Comparison of ENCODE assay signal across 8 cellular contexts in the genomic region with DNA sequence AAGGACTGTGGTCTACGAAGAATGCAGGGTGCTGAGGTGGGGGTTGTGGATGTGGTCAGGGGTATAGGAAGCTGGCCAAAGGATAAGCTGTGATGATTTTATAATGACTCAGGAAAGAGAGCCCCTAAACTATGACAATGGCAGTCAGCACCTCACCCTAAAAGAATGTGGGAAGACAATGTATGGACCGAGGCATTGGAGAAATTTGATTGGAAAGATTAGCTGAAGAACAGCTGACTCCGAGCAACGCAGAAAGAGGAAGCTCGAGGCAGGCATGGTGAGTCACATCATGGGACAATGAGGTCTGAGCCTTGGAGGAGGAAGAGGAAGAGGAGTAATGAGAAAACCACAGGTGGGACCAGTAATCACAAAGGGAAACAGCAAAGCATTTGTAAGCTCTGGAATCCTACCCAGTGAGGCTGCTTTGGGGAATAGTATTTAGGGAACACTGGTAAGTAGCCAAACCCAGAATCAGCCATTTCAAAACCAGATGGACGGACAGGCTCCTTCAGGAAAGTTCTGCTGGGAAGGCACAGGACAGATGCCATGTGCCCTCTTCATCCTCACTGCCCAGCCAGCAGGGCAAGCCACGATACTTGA.
A peak's percentile ranks its signal among the peaks of the same experiment; 100 is the strongest.
DNase-seq lines count a peak whose midpoint lies in the region; ATAC-seq and TF ChIP-seq lines count a peak whose summit lies in the region.

No MANE protein-coding gene starts in this region.

- DNase-seq in CD1c-positive myeloid dendritic cell (ENCODE audit: extremely low spot score) (peak; percentile 92), NT2/D1 (ENCODE audit: low read depth, low spot score) (peak; percentile 84), endothelial cell (ENCODE audit: low spot score) (peak; percentile 41), myocyte (ENCODE audit: low read depth) (peak; percentile 92), left colon (no peak)
- no peak for DNase-seq in activated CD4-positive, alpha-beta T cell treated with anti-CD3 and anti-CD28 coated beads for 1 hour
- DNase-seq in activated CD4-positive, alpha-beta T cell treated with anti-CD3 and anti-CD28 coated beads for 36 hours = no peak

- TF ChIP-seq CTCF in endothelial cell (IDR thresholded peaks at IDR 0.05; ENCODE audit: unreplicated experiment) = no peak

- peaks cover 7% of the 10 kb centered on the region for H3K36me3 ChIP-seq in NT2/D1 (ENCODE audit: insufficient read depth, insufficient read length, low read length)

- no peak overlapping the region for H3K4me3 ChIP-seq in NT2/D1 (ENCODE audit: insufficient read length, low read depth)

- H3K36me3 Mint-ChIP-seq in endothelial cell (ENCODE audit: low read depth, unreplicated experiment) = peaks cover 4% of the 10 kb centered on the region
- no peaks in the 10 kb centered on the region for H3K36me3 Mint-ChIP-seq in activated CD4-positive, alpha-beta T cell treated with anti-CD3 and anti-CD28 coated beads for 36 hours (ENCODE audit: low read depth)

- no peaks in the 10 kb centered on the region for H3K27me3 ChIP-seq in NT2/D1 (ENCODE audit: insufficient read depth, insufficient read length)

- no peaks in the 10 kb centered on the region for H3K27me3 Mint-ChIP-seq in endothelial cell (ENCODE audit: unreplicated experiment)
- H3K27me3 Mint-ChIP-seq in activated CD4-positive, alpha-beta T cell treated with anti-CD3 and anti-CD28 coated beads for 36 hours = peaks cover 5% of the 10 kb centered on the region

- CTCF ChIA-PET in activated CD4-positive, alpha-beta T cell treated with anti-CD3 and anti-CD28 coated beads for 36 hours (lab: Charles Lee) = no interaction called here

- no peak overlapping the region for H3K4me3 Mint-ChIP-seq in endothelial cell (ENCODE audit: unreplicated experiment)
- no peak overlapping the region for H3K4me3 Mint-ChIP-seq in activated CD4-positive, alpha-beta T cell treated with anti-CD3 and anti-CD28 coated beads for 36 hours

- H3K4me1 Mint-ChIP-seq in endothelial cell (ENCODE audit: unreplicated experiment) = peaks cover 28% of the 10 kb centered on the region
- peaks cover 5% of the 10 kb centered on the region for H3K4me1 Mint-ChIP-seq in activated CD4-positive, alpha-beta T cell treated with anti-CD3 and anti-CD28 coated beads for 36 hours

- peaks cover 3% of the 10 kb centered on the region for H3K4me1 ChIP-seq in NT2/D1 (ENCODE audit: insufficient read depth, insufficient read length)

- no peak overlapping the region for H3K9ac ChIP-seq in NT2/D1 (ENCODE audit: insufficient read length, low read depth)

- H3K27ac Mint-ChIP-seq in endothelial cell (ENCODE audit: unreplicated experiment) = no peak overlapping the region
- no peak overlapping the region for H3K27ac Mint-ChIP-seq in activated CD4-positive, alpha-beta T cell treated with anti-CD3 and anti-CD28 coated beads for 36 hours

- no peaks in the 10 kb centered on the region for H3K9me3 ChIP-seq in NT2/D1 (ENCODE audit: insufficient read depth, low read length)

- intact Hi-C loops in activated CD4-positive, alpha-beta T cell treated with anti-CD3 and anti-CD28 coated beads for 36 hours (cut with DNase I, micrococcal nuclease) = no loop called here
- intact Hi-C loops in left colon (cut with DNase I, micrococcal nuclease) = no loop called here

- POLR2A ChIA-PET in activated CD4-positive, alpha-beta T cell treated with anti-CD3 and anti-CD28 coated beads for 36 hours (lab: Charles Lee) = no interaction called here

- no peaks in the 10 kb centered on the region for H3K9me3 Mint-ChIP-seq in endothelial cell (ENCODE audit: unreplicated experiment)
- H3K9me3 Mint-ChIP-seq in activated CD4-positive, alpha-beta T cell treated with anti-CD3 and anti-CD28 coated beads for 36 hours (ENCODE audit: low read depth) = no peaks in the 10 kb centered on the region

- ATAC-seq in HG03442 (IDR thresholded peaks at IDR 0.05; ENCODE audit: unreplicated experiment) = no peak
- ATAC-seq in activated CD4-positive, alpha-beta T cell treated with anti-CD3 and anti-CD28 coated beads for 36 hours = no peak
- no peak for ATAC-seq in left colon

Comparison
In these comparisons a context has a peak if more than half of its experiments do, and no peak if none do; other contexts are left out.
1. DNase-seq: peak in CD1c-positive myeloid dendritic cell (single experiment), NT2/D1 (single experiment), endothelial cell (single experiment) and myocyte (single experiment); none in activated CD4-positive, alpha-beta T cell treated with anti-CD3 and anti-CD28 coated beads for 1 hour (single experiment), activated CD4-positive, alpha-beta T cell treated with anti-CD3 and anti-CD28 coated beads for 36 hours (single experiment) and left colon (0 of 2).